Comparison of ENCODE assay signal across 13 cellular contexts in the genomic region with DNA sequence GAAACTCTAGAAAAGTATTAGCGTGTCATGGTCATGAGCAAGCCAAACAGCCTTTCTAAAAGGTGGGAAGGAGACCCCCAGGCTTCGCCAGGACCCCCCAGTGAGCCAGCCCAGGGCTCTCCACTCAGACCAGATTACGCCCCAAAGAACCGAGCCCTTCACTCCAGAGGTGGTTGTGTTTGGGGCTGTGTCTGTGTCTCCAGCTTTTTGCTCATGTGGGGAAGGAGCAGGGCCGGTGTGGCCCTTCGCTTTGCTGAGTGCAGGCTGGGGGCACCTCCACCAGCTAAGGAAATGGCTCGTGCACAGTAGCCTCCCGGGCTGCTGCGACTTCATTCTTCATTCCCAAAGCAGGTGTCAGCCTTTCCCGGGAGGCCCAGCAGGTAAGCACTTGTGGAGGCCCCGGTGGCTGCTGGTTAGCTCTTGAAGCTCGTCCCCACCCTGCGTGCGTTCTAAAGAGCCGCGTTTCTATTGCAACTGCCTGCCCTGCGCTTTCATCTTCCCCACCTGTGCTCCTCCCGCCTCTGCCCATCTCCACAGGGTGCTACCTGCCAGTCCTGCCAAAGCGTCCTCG. TPM values are rescaled to one million over a fixed set of nuclear protein-coding genes. Genes with fewer than 3 reads are reported as not detected.
A peak's percentile ranks its signal among the peaks of the same experiment; 100 is the strongest.
DNase-seq lines count a peak whose midpoint lies in the region; ATAC-seq and TF ChIP-seq lines count a peak whose summit lies in the region.
"Had no signal": no experiment of that assay in that cellular context is flagged by ENCODE, and none has a peak within 500 bp of the region (broad histone marks: within the 10 kb centered on the region; RNA-seq: fewer than 3 reads in every experiment).

No MANE protein-coding gene starts in this region.

- H3K36me3 ChIP-seq in endocrine pancreas (ENCODE audit: control insufficient read depth, insufficient read depth, low read length), result no peaks in the 10 kb centered on the region
- H3K36me3 ChIP-seq: Peyer's patch had no signal

- H3K4me3 Mint-ChIP-seq in progenitor cell of endocrine pancreas (ENCODE audit: low read depth) (peak overlapping the region; percentile 44), endothelial cell (ENCODE audit: unreplicated experiment) (no peak overlapping the region)

- peak; percentile 60 for DNase-seq in activated effector memory CD4-positive, alpha-beta T cell treated with anti-CD3 and anti-CD28 coated beads, Interleukin-2, amount 50 U/mL, for 16 hours
- no peak for DNase-seq in activated effector memory CD4-positive, alpha-beta T cell treated with Interleukin-2 at 50 U/mL for 16 hours
- DNase-seq in NCI-H2196 treated with DMSO at 0.1 percent for 48 hours (lab: John Stamatoyannopoulos, UW; ENCODE audit: unreplicated experiment), result peak; percentile 51
- no peak for DNase-seq in progenitor cell of endocrine pancreas (ENCODE audit: low spot score, unreplicated experiment)
- DNase-seq in endothelial cell (ENCODE audit: low spot score), result no peak
- DNase-seq: activated CD4-positive, alpha-beta T cell treated with anti-CD3 and anti-CD28 coated beads, Interleukin-2, amount 50 U/mL, for 4 hours; GOT3 had no signal

- no peak for ATAC-seq in HG03039 (IDR thresholded peaks at IDR 0.05; ENCODE audit: unreplicated experiment)
- ATAC-seq in HG02885 (IDR thresholded peaks at IDR 0.05; ENCODE audit: poor library complexity, unreplicated experiment), result no peak
- ATAC-seq: right cardiac atrium had no signal

- H3K27me3 Mint-ChIP-seq in progenitor cell of endocrine pancreas, result peaks cover 93% of the 10 kb centered on the region
- peaks cover 26% of the 10 kb centered on the region for H3K27me3 Mint-ChIP-seq in endothelial cell (ENCODE audit: unreplicated experiment)

- peaks cover 12% of the 10 kb centered on the region for H3K4me1 Mint-ChIP-seq in progenitor cell of endocrine pancreas (ENCODE audit: low read depth)
- peaks cover 14% of the 10 kb centered on the region for H3K4me1 Mint-ChIP-seq in endothelial cell (ENCODE audit: unreplicated experiment)

- H3K27ac Mint-ChIP-seq in progenitor cell of endocrine pancreas (no peak overlapping the region), endothelial cell (ENCODE audit: unreplicated experiment) (no peak overlapping the region)

- no peaks in the 10 kb centered on the region for H3K9me3 ChIP-seq in endocrine pancreas (ENCODE audit: control insufficient read depth, low read length)

- TF ChIP-seq CTCF in progenitor cell of endocrine pancreas (IDR thresholded peaks at IDR 0.05; ENCODE audit: unreplicated experiment), result no peak
- no peak for TF ChIP-seq CTCF in endothelial cell (IDR thresholded peaks at IDR 0.05; ENCODE audit: unreplicated experiment)

- H3K27me3 ChIP-seq in endocrine pancreas (ENCODE audit: control insufficient read depth, insufficient read depth, low read length), result peaks cover 3% of the 10 kb centered on the region

- H3K9ac ChIP-seq in endocrine pancreas (ENCODE audit: control insufficient read depth, insufficient read depth, low read length), result no peak overlapping the region

- H3K4me1 ChIP-seq in endocrine pancreas (ENCODE audit: control insufficient read depth, insufficient read depth, low read length), result no peaks in the 10 kb centered on the region

- H3K36me3 Mint-ChIP-seq in progenitor cell of endocrine pancreas (ENCODE audit: insufficient read depth) (no peaks in the 10 kb centered on the region), endothelial cell (ENCODE audit: low read depth, unreplicated experiment) (peaks cover 6% of the 10 kb centered on the region)

- H3K4me3 ChIP-seq in endocrine pancreas (ENCODE audit: control insufficient read depth, insufficient read depth, low read length), result peak overlapping the region; percentile 6
- H3K4me3 ChIP-seq: Peyer's patch had no signal

- peaks cover under 1% of the 10 kb centered on the region for H3K9me3 Mint-ChIP-seq in progenitor cell of endocrine pancreas (ENCODE audit: low read depth)
- no peaks in the 10 kb centered on the region for H3K9me3 Mint-ChIP-seq in endothelial cell (ENCODE audit: unreplicated experiment)

RNA-seq across cellular contexts. Expression of a gene that starts 0.5 kb away (rescaled TPM):
- not detected in 2 replicates for total RNA-seq in progenitor cell of endocrine pancreas
- total RNA-seq in endothelial cell (ENCODE audit: unreplicated experiment), result not detected

RNA-seq across cellular contexts. Expression of a gene that starts 13.9 kb away (rescaled TPM):
- total RNA-seq in progenitor cell of endocrine pancreas (not detected in 2 replicates), endothelial cell (ENCODE audit: unreplicated experiment) (not detected)
- total RNA-seq: cerebellum, Peyer's patch, right cardiac atrium had no signal

RNA-seq across cellular contexts. Expression of a gene that starts 28.9 kb away (rescaled TPM):
- total RNA-seq in progenitor cell of endocrine pancreas, result not detected in 2 replicates
- total RNA-seq in endothelial cell (ENCODE audit: unreplicated experiment), result not detected
- total RNA-seq: cerebellum, Peyer's patch, right cardiac atrium had no signal

RNA-seq across cellular contexts. Expression of a gene that starts 44.1 kb away (rescaled TPM):
- total RNA-seq in progenitor cell of endocrine pancreas, result not detected in 2 replicates
- total RNA-seq in endothelial cell (ENCODE audit: unreplicated experiment), result not detected
- total RNA-seq: cerebellum, Peyer's patch, right cardiac atrium had no signal

RNA-seq across cellular contexts. Expression of a gene that starts 53.1 kb away (rescaled TPM):
- not detected in 2 replicates for total RNA-seq in progenitor cell of endocrine pancreas
- not detected for total RNA-seq in endothelial cell (ENCODE audit: unreplicated experiment)
- total RNA-seq: cerebellum, Peyer's patch, right cardiac atrium had no signal

Comparison
In these comparisons a context has a peak if more than half of its experiments do, and no peak if none do; other contexts are left out.
1. DNase-seq: peak in activated effector memory CD4-positive, alpha-beta T cell treated with anti-CD3 and anti-CD28 coated beads, Interleukin-2, amount 50 U/mL, for 16 hours (single experiment) and NCI-H2196 treated with DMSO at 0.1 percent for 48 hours (single experiment); none in activated effector memory CD4-positive, alpha-beta T cell treated with Interleukin-2 at 50 U/mL for 16 hours (single experiment), progenitor cell of endocrine pancreas (single experiment) and endothelial cell (single experiment).